14 cellular contexts compared by ENCODE assay signal in genomic region chr5:10445352-10445751, GRCh38. TPM values are rescaled to one million over a fixed set of nuclear protein-coding genes. Genes with fewer than 3 reads are reported as not detected.
A peak's percentile ranks its signal among the peaks of the same experiment; 100 is the strongest.
DNase-seq lines count a peak whose midpoint lies in the region; ATAC-seq and TF ChIP-seq lines count a peak whose summit lies in the region.
"Had no signal": no experiment of that assay in that cellular context is flagged by ENCODE, and none has a peak within 500 bp of the region (broad histone marks: within the 10 kb centered on the region; RNA-seq: fewer than 3 reads in every experiment).

No MANE protein-coding gene starts in this region.

- intact Hi-C loops in body of pancreas (cut with DNase I) = no loop called here

- peaks cover 19% of the 10 kb centered on the region for H3K4me1 ChIP-seq in body of pancreas

- H3K4me3 ChIP-seq in body of pancreas = no peak overlapping the region
- H3K4me3 ChIP-seq: colonic mucosa, lower lobe of right lung had no signal

- DNase-seq in CD1c-positive myeloid dendritic cell (ENCODE audit: extremely low spot score) (peak; percentile 20), GM13977 (ENCODE audit: low spot score) (peak; percentile 5), T-cell (peak in 1 of 34 experiments; percentile 10), body of pancreas (no peak)
- DNase-seq in central memory CD8-positive, alpha-beta T cell (ENCODE audit: low spot score in 2 of 2) = no peak
- DNase-seq: amniotic stem cell, colonic mucosa, H9, lower lobe of right lung, MM.1S, substantia nigra had no signal

- no peaks in the 10 kb centered on the region for H3K27me3 ChIP-seq in body of pancreas
- H3K27me3 ChIP-seq: colonic mucosa had no signal

- H3K36me3 ChIP-seq in body of pancreas (replicated peaks in 1 of 2; ENCODE audit: insufficient read depth in 1 of 2, low read depth in 2 of 2) = no peaks in the 10 kb centered on the region
- H3K36me3 ChIP-seq: colonic mucosa, lower lobe of right lung had no signal

- no peaks in the 10 kb centered on the region for H3K9me3 ChIP-seq in body of pancreas
- H3K9me3 ChIP-seq: colonic mucosa, lower lobe of right lung had no signal

- H3K4me1 Mint-ChIP-seq in T-cell = peaks cover 47 to 64% (median 58%) of the 10 kb centered on the region in 3 donors
- peaks cover 36% of the 10 kb centered on the region for H3K4me1 Mint-ChIP-seq in central memory CD8-positive, alpha-beta T cell

- no peak overlapping the region for H3K27ac ChIP-seq in body of pancreas
- H3K27ac ChIP-seq: colonic mucosa had no signal

- peak overlapping the region; percentile 26 to 81 (median 66) for H3K4me3 Mint-ChIP-seq in T-cell
- peak overlapping the region; percentile 64 for H3K4me3 Mint-ChIP-seq in central memory CD8-positive, alpha-beta T cell
- H3K4me3 Mint-ChIP-seq: H9 had no signal

- TF ChIP-seq POLR2A in body of pancreas (IDR thresholded peaks at IDR 0.05) = no peak

- H3K27ac Mint-ChIP-seq in T-cell = peak overlapping the region; percentile 19 to 44
- H3K27ac Mint-ChIP-seq in central memory CD8-positive, alpha-beta T cell (ENCODE audit: low read depth) = peak overlapping the region; percentile 5
- H3K27ac Mint-ChIP-seq: H9 had no signal

- in situ Hi-C loops in GM13977 (cut with MboI; ENCODE audit: low pct_unique_long_range_greater_than_20kb, low sequenced_read_pairs, unreplicated experiment) = no loop called here

- peaks cover 0 to 7% (median 5%) of the 10 kb centered on the region in 3 donors for H3K9me3 Mint-ChIP-seq in T-cell
- H3K9me3 Mint-ChIP-seq in central memory CD8-positive, alpha-beta T cell = peaks cover 5% of the 10 kb centered on the region
- H3K9me3 Mint-ChIP-seq: H9 had no signal

- no peaks in the 10 kb centered on the region for H3K27me3 Mint-ChIP-seq in T-cell
- no peaks in the 10 kb centered on the region for H3K27me3 Mint-ChIP-seq in central memory CD8-positive, alpha-beta T cell

- 54 to 60% methylated on average over 8 of the region's 8 CpGs for WGBS in body of pancreas, 2 donors

- CTCF ChIA-PET in T-cell (lab: Charles Lee) = no interaction called here

- POLR2A ChIA-PET in T-cell (lab: Charles Lee) = interaction anchor here in 1 of 2 donors (0.5 kb wide), 1 partner anchor 176 kb away, joined by 6 read pairs; no protein-coding TSS in a partner anchor

- H3K36me3 Mint-ChIP-seq in T-cell = no peaks in the 10 kb centered on the region
- peaks cover 4% of the 10 kb centered on the region for H3K36me3 Mint-ChIP-seq in central memory CD8-positive, alpha-beta T cell (ENCODE audit: insufficient read depth)

- peak in 2 of 4 experiments; percentile 8 to 11 for ATAC-seq in T-cell (replicated peaks in 1 of 4)
- ATAC-seq in central memory CD8-positive, alpha-beta T cell (replicated peaks; ENCODE audit: extremely low read depth, poor library complexity, severe bottlenecking) = no peak
- ATAC-seq in GM19455 (IDR thresholded peaks at IDR 0.05; ENCODE audit: unreplicated experiment) = no peak
- no peak for ATAC-seq in body of pancreas
- ATAC-seq in GM21381 (IDR thresholded peaks at IDR 0.05; ENCODE audit: unreplicated experiment) = no peak
- no peak for ATAC-seq in GM21619 (IDR thresholded peaks at IDR 0.05; ENCODE audit: unreplicated experiment)
- ATAC-seq: lower lobe of right lung had no signal

- TF ChIP-seq CTCF in GM13977 (IDR thresholded peaks at IDR 0.05; ENCODE audit: extremely low read depth, insufficient read depth, missing control alignments) (no peak), body of pancreas (IDR thresholded peaks at IDR 0.05) (no peak)

RNA-seq across cellular contexts. Expression of gene ROPN1L, which starts 3.7 kb away (rescaled TPM):
- total RNA-seq in T-cell (1 to 10 TPM in 2 of 5 donors, under 1 TPM in 3; 0.61 to 1.5 (median 0.95) TPM), body of pancreas (1 to 10 TPM; 1.3 to 4.3 TPM)
- total RNA-seq: colonic mucosa had no signal

Comparison
In these comparisons a context has a peak if more than half of its experiments do, and no peak if none do; other contexts are left out.
1. DNase-seq: peak in CD1c-positive myeloid dendritic cell (single experiment) and GM13977 (single experiment); none in central memory CD8-positive, alpha-beta T cell (0 of 2) and body of pancreas (0 of 4).